In genomic region chr13:99498304-99499161, GRCh38 we compare ENCODE assay signal across 8 cellular contexts. TPM values are rescaled to one million over a fixed set of nuclear protein-coding genes. Genes with fewer than 3 reads are reported as not detected.
A peak's percentile ranks its signal among the peaks of the same experiment; 100 is the strongest.
DNase-seq lines count a peak whose midpoint lies in the region; ATAC-seq, FAIRE-seq and TF ChIP-seq lines count a peak whose summit lies in the region.

No MANE protein-coding gene starts in this region.

- WGBS in upper lobe of left lung, 2 donors: 7 to 10% methylated on average over 32 to 48 of the region's 49 CpGs

- CTCF ChIA-PET in T-cell (lab: Charles Lee): interaction anchor here in 1 of 2 donors (0.6 kb wide), 1 partner anchor 93 kb away, joined by 4 read pairs; no protein-coding TSS in a partner anchor

- intact Hi-C loops in left cardiac atrium (cut with DNase I): no loop called here
- intact Hi-C loops in posterior cingulate gyrus (cut with DNase I): no loop called here

- no peak for TF ChIP-seq CTCF in upper lobe of left lung (IDR thresholded peaks at IDR 0.05)

- H3K4me3 Mint-ChIP-seq in T-cell: peak overlapping the region; percentile 82 to 98 (median 91)

- FAIRE-seq in GM12891 (lab: Jason Lieb, UNC): peak; percentile 98

- H3K27me3 ChIP-seq in upper lobe of left lung: no peaks in the 10 kb centered on the region

- TF ChIP-seq POLR2A in GM12891 (IDR thresholded peaks at IDR 0.05; ENCODE audit: low read depth, low read length): peak; percentile 44; the same call in 1 of the 2 replicates
- peak; percentile 16 to 72 (median 27) for TF ChIP-seq POLR2A in upper lobe of left lung (IDR thresholded peaks at IDR 0.05)

- H3K4me3 ChIP-seq in upper lobe of left lung: peak overlapping the region; percentile 23 to 59 (median 48)

- peak overlapping the region; percentile 98 to 99 for H3K27ac Mint-ChIP-seq in T-cell

- peaks cover 37 to 64% (median 41%) of the 10 kb centered on the region in 4 donors for H3K4me1 ChIP-seq in upper lobe of left lung

- peaks cover 74 to 89% (median 84%) of the 10 kb centered on the region in 3 donors for H3K4me1 Mint-ChIP-seq in T-cell

- H3K9me3 ChIP-seq in upper lobe of left lung: no peaks in the 10 kb centered on the region

- peak overlapping the region; percentile 85 to 92 (median 89) for H3K27ac ChIP-seq in upper lobe of left lung

- DNase-seq in GM12891 (ENCODE audit: insufficient read length, low spot score) (peak; percentile 77), NCI-H146 (lab: John Stamatoyannopoulos, UW) (peak; percentile 100), T-cell (peak; percentile 87 to 97 (median 94)), amniotic stem cell (lab: John Stamatoyannopoulos, UW) (peak; percentile 93), left cardiac atrium (peak; percentile 96), posterior cingulate gyrus (peak; percentile 91 to 99 (median 95)), upper lobe of left lung (peak; percentile 98 to 99)

- POLR2A ChIA-PET in T-cell (lab: Charles Lee): interaction anchor here in 1 of 2 donors (0.7 kb wide), 1 partner anchor 132 kb away, joined by 4 read pairs; no protein-coding TSS in a partner anchor

- peaks cover 0 to 3% (median 0%) of the 10 kb centered on the region in 3 donors for H3K9me3 Mint-ChIP-seq in T-cell

- peaks cover 3% of the 10 kb centered on the region for H3K36me3 Mint-ChIP-seq in T-cell

- ATAC-seq in HG02798 (IDR thresholded peaks at IDR 0.05; ENCODE audit: poor library complexity, unreplicated experiment): peak; percentile 60
- ATAC-seq in T-cell (replicated peaks in 1 of 4): peak; percentile 70 to 76 (median 73)
- ATAC-seq in left cardiac atrium: peak; percentile 87 to 91
- peak; percentile 91 to 94 for ATAC-seq in upper lobe of left lung (ENCODE audit: low FRiP score in 2 of 2)

- H3K36me3 ChIP-seq in upper lobe of left lung: no peaks in the 10 kb centered on the region

- H3K27me3 Mint-ChIP-seq in T-cell: no peaks in the 10 kb centered on the region

- TF ChIP-seq EP300 in upper lobe of left lung (IDR thresholded peaks at IDR 0.05): peak in 1 of 4 donors; percentile 29

TF ChIP-seq in GM12891, 5 proteins besides CTCF, POLR2A, EP300 and RAD21:
- TF ChIP-seq SPI1 (IDR thresholded peaks at IDR 0.05; ENCODE audit: low read depth, low read length) (no peak), PAX5 (IDR thresholded peaks at IDR 0.05; ENCODE audit: insufficient read depth, low read length, severe bottlenecking) (no peak), POU2F2 (IDR thresholded peaks at IDR 0.05; ENCODE audit: low read depth, low read length) (no peak), POLR2AphosphoS5 (IDR thresholded peaks at IDR 0.05; ENCODE audit: low read depth, low read length) (no peak; the same call in 1 of the 2 replicates), TAF1 (IDR thresholded peaks at IDR 0.05; ENCODE audit: low read depth, low read length) (peak; percentile 21)

RNA-seq across cellular contexts. Expression of gene TM9SF2, which starts 2.7 kb away (rescaled TPM):
- polyA plus RNA-seq in GM12891 (2012; ENCODE audit: low read depth, missing spikeins): 32.3 TPM
- total RNA-seq in T-cell: 10 to 100 TPM; 43.2 to 54.0 (median 48.8) TPM
- total RNA-seq in left cardiac atrium: 10 to 100 TPM; 71.5 TPM
- total RNA-seq in upper lobe of left lung: 100 to 1,000 TPM in 4 of 6 donors, 10 to 100 TPM in 2; 34.7 to 142 (median 116) TPM

Comparison
In these comparisons a context has a peak if more than half of its experiments do, and no peak if none do; other contexts are left out.
1. Peak in every context shown above with its lines: DNase-seq, ATAC-seq, H3K4me3 ChIP-seq and H3K27ac ChIP-seq.